ENCODE assay signal across 8 cellular contexts in genomic region chr7:144854839-144855424, GRCh38. TPM values are rescaled to one million over a fixed set of nuclear protein-coding genes. Genes with fewer than 3 reads are reported as not detected.
DNase-seq lines count a peak whose midpoint lies in the region; ATAC-seq and TF ChIP-seq lines count a peak whose summit lies in the region.
"Had no signal": no experiment of that assay in that cellular context is flagged by ENCODE, and none has a peak within 500 bp of the region (broad histone marks: within the 10 kb centered on the region; RNA-seq: fewer than 3 reads in every experiment).

No MANE protein-coding gene starts in this region.

- H3K4me1 ChIP-seq in breast epithelium (no peaks in the 10 kb centered on the region), osteoblast (ENCODE audit: insufficient read depth, low read length) (no peaks in the 10 kb centered on the region)

- no peak overlapping the region for H3K4me2 ChIP-seq in osteoblast (ENCODE audit: insufficient read depth, low read length)

- no peak overlapping the region for H2AFZ ChIP-seq in osteoblast (ENCODE audit: low read length)

- TF ChIP-seq CTCF in GM12865 (IDR thresholded peaks at IDR 0.05; ENCODE audit: insufficient read depth, low read depth, low read length, missing control alignments) (peak; percentile 30), breast epithelium (IDR thresholded peaks at IDR 0.05) (peak in 2 of 3 donors; percentile 15 to 23), osteoblast (IDR thresholded peaks at IDR 0.05; ENCODE audit: extremely low read depth, low read depth, low read length) (peak; percentile 61)

- TF ChIP-seq POLR2A in breast epithelium (IDR thresholded peaks at IDR 0.05): no peak

- no peaks in the 10 kb centered on the region for H3K36me3 ChIP-seq in breast epithelium
- H3K36me3 ChIP-seq in osteoblast (ENCODE audit: insufficient read depth, low read length): no peaks in the 10 kb centered on the region

- H3K27me3 ChIP-seq in breast epithelium (no peaks in the 10 kb centered on the region), osteoblast (ENCODE audit: insufficient read depth, low read length) (peaks cover 3% of the 10 kb centered on the region)

- ATAC-seq in sciatic nerve (no peak), HG03457 (IDR thresholded peaks at IDR 0.05; ENCODE audit: unreplicated experiment) (no peak), HG02973 (IDR thresholded peaks at IDR 0.05; ENCODE audit: unreplicated experiment) (no peak)

- H3K4me3 ChIP-seq in GM12865 (ENCODE audit: low read depth, low read length) (no peak overlapping the region), breast epithelium (no peak overlapping the region), osteoblast (ENCODE audit: insufficient read depth, low read length) (no peak overlapping the region)

- H3K27ac ChIP-seq in breast epithelium (no peak overlapping the region), osteoblast (ENCODE audit: low read depth, low read length) (no peak overlapping the region)

- peak; percentile 12 for DNase-seq in GM12865 (ENCODE audit: low read depth)
- DNase-seq in NCI-H1694 (lab: John Stamatoyannopoulos, UW): peak; percentile 44
- DNase-seq in breast epithelium (ENCODE audit: low spot score in 2 of 2): no peak
- no peak for DNase-seq in osteoblast (ENCODE audit: insufficient read length, low spot score, missing footprints)
- no peak for DNase-seq in sciatic nerve (ENCODE audit: low spot score)
- DNase-seq: activated B cell treated with CpG ODN at 0.5 μM for 24 hours had no signal

- H3K79me2 ChIP-seq in osteoblast (ENCODE audit: insufficient read depth, low read length): no peaks in the 10 kb centered on the region

- H3K9me3 ChIP-seq in breast epithelium (no peaks in the 10 kb centered on the region), osteoblast (ENCODE audit: low read depth, low read length) (no peaks in the 10 kb centered on the region)

- intact Hi-C loops in breast epithelium (cut with DNase I; ENCODE audit: low total_unique reads): no loop called here
- intact Hi-C loops in sciatic nerve (cut with DNase I): no loop called here

- H4K20me1 ChIP-seq in osteoblast (ENCODE audit: insufficient read depth, low read length): no peaks in the 10 kb centered on the region

RNA-seq across cellular contexts. Expression of gene TPK1, which starts 19.1 kb away (rescaled TPM):
- total RNA-seq in breast epithelium (1 to 10 TPM; 4.8 to 9.8 (median 7.9) TPM), osteoblast (6.9 and 9.4 TPM in 2 replicates), sciatic nerve (14.8 TPM)

Comparison
In these comparisons a context has a peak if more than half of its experiments do, and no peak if none do; other contexts are left out.
1. DNase-seq: peak in GM12865 (single experiment) and NCI-H1694 (single experiment); none in breast epithelium (0 of 2), osteoblast (single experiment) and sciatic nerve (single experiment).
2. Peak in every context shown above with its lines, with median percentiles within 50 percentile points of each other: CTCF ChIP-seq.